8 cellular contexts compared by ENCODE assay signal in the genomic region with DNA sequence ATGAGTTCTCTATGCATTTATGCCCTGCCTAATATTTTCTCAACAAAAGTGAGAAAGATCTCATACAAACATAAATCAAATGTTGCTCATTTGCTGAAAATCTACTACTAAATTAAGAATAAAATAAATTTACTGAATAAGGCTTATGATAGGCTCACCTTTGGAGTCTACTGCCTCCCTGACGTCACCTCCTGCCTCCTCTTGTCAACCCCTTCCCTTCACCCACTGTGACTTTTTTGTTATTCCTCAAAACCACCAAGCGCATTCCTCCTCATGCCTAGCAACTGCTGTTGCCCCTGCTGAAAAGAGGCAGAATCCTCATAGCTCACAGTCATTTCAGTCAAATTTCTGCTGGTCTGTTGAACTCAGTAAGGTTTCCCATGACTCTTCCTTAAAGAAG.
"Had no signal": no experiment of that assay in that cellular context is flagged by ENCODE, and none has a peak within 500 bp of the region (broad histone marks: within the 10 kb centered on the region; RNA-seq: fewer than 3 reads in every experiment).

No MANE protein-coding gene starts in this region.

- DNase-seq: GDM1, GF-D8 had no signal

- H3K4me3 ChIP-seq: GM12878 had no signal

- FAIRE-seq: G401.6, GM12878, GM12891, GM12892, GM18507, GM19239 had no signal

- ATAC-seq: GM12878 had no signal
